ENCODE assay signal across 8 cellular contexts in the genomic region with DNA sequence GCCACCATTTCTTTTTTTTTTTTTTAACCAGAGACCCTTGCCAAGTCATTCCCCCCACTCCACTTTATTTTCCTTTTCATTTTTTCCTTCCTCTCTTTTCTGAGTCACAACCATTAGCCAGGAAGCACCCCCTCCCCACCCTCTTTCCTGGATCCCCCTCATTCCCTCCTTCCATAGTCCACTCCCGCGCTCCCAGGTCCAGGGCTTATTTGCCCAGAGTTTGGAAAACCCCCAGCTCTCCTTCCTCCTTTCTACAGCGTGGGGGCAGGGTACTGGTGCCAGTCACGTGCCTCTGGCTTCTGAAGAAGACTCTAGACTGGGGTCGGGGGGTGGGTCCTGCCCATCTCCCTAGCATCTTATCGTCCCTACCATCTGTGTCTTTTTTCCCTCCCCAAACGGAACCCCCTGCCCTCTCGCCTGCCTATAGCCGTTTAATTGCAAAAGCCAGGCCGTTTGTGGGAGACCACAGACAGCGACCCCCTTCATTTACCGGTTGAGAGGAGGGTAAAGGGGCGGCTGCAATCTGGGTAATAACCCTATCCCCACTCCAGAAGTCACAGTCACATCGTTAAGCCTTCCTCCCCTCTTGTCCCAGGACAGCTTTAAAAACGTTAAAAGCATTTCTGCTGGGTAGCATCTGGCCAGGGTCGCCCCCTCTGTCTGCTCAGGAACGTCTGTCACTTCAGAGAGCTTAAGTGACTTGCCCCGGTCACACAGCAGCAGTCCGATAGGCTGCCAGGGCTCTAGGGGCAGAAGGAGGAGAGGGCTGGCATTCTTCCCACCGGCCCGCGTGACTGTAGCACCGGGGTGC. TPM values are rescaled to one million over a fixed set of nuclear protein-coding genes. Genes with fewer than 3 reads are reported as not detected.
DNase-seq lines count a peak whose midpoint lies in the region; ATAC-seq and TF ChIP-seq lines count a peak whose summit lies in the region.

No MANE protein-coding gene starts in this region.

- peak overlapping the region; percentile 99 for H3K4me3 Mint-ChIP-seq in activated T-helper 2 cell treated with anti-CD3 and anti-CD28 coated beads, Interferon-gamma antibody, Interleukin-2, Interleukin-4, amounts not matched to agents 10 μg/mL and 5 μg/mL and 100 μg/mL, durations not matched to agents 14 hours and 24 hours and 36 hours (ENCODE audit: low read depth)

- H3K4me3 ChIP-seq in iPS-15b (ENCODE audit: low read depth, low read length), result peak overlapping the region; percentile 88
- H3K4me3 ChIP-seq in spleen, result peak overlapping the region; percentile 33 to 99 (median 97)

- WGBS in spleen, 5 donors, result 1 to 3% (median 1%) methylated on average over 22 to 23 of the region's 23 CpGs

- peaks cover 54% of the 10 kb centered on the region for H3K36me3 Mint-ChIP-seq in activated T-helper 2 cell treated with anti-CD3 and anti-CD28 coated beads, Interferon-gamma antibody, Interleukin-2, Interleukin-4, amounts not matched to agents 10 μg/mL and 5 μg/mL and 100 μg/mL, durations not matched to agents 14 hours and 24 hours and 36 hours (ENCODE audit: low read depth)

- DNase-seq in NCI-H2196 treated with DMSO at 0.1 percent for 48 hours (lab: John Stamatoyannopoulos, UW; ENCODE audit: unreplicated experiment) (peak; percentile 63), spleen (no peak), HPDE6-E6E7 (ENCODE audit: extremely low spot score) (no peak)
- no peak for DNase-seq in activated T-helper 2 cell treated with anti-CD3 and anti-CD28 coated beads, Interferon-gamma antibody, Interleukin-2, Interleukin-4, amounts not matched to agents 10 μg/mL and 5 μg/mL and 100 μg/mL, durations not matched to agents 14 hours and 24 hours and 36 hours (ENCODE audit: low spot score)

- no peak for TF ChIP-seq POLR2A in spleen (IDR thresholded peaks at IDR 0.05)

- no peak for TF ChIP-seq CTCF in C4-2B (conservative IDR thresholded peaks at IDR 0.05)
- no peak for TF ChIP-seq CTCF in spleen (IDR thresholded peaks at IDR 0.05 in 8 of 11, conservative IDR thresholded peaks at IDR 0.05 in 3 of 11)

- peaks cover 38% of the 10 kb centered on the region for H3K36me3 ChIP-seq in iPS-15b (ENCODE audit: control insufficient read depth, insufficient read depth, low read length)
- peaks cover 5 to 32% (median 28%) of the 10 kb centered on the region in 6 donors for H3K36me3 ChIP-seq in spleen

- H3K9me3 ChIP-seq in iPS-15b (ENCODE audit: control insufficient read depth, insufficient read depth, low read length) (no peaks in the 10 kb centered on the region), spleen (no peaks in the 10 kb centered on the region)

- intact Hi-C loops in activated T-helper 2 cell treated with anti-CD3 and anti-CD28 coated beads, Interferon-gamma antibody, Interleukin-2, Interleukin-4, amounts not matched to agents 10 μg/mL and 5 μg/mL and 100 μg/mL, durations not matched to agents 14 hours and 24 hours and 36 hours (cut with micrococcal nuclease), result loop anchor here (1.0 to 5.0 kb wide), 4 partner anchors 47 to 213 kb away; partner anchors contain the start of genes GCDH, GET3, IER2 and JUNB
- intact Hi-C loops in spleen (cut with DNase I; ENCODE audit: low total_unique reads), result no loop called here

- ATAC-seq in GM21381 (IDR thresholded peaks at IDR 0.05; ENCODE audit: unreplicated experiment), result peak; percentile 15
- ATAC-seq in HG02852 (IDR thresholded peaks at IDR 0.05; ENCODE audit: unreplicated experiment), result no peak

- H3K27me3 Mint-ChIP-seq in activated T-helper 2 cell treated with anti-CD3 and anti-CD28 coated beads, Interferon-gamma antibody, Interleukin-2, Interleukin-4, amounts not matched to agents 10 μg/mL and 5 μg/mL and 100 μg/mL, durations not matched to agents 14 hours and 24 hours and 36 hours (ENCODE audit: low read depth), result no peaks in the 10 kb centered on the region

- peak overlapping the region; percentile 51 for H3K9ac ChIP-seq in iPS-15b (ENCODE audit: low read depth, low read length)

- H3K27ac ChIP-seq in C4-2B, result peak overlapping the region; percentile 95
- H3K27ac ChIP-seq in spleen, result peak overlapping the region in 7 of 8 donors; percentile 82 to 98 (median 95)

- H3K4me1 Mint-ChIP-seq in activated T-helper 2 cell treated with anti-CD3 and anti-CD28 coated beads, Interferon-gamma antibody, Interleukin-2, Interleukin-4, amounts not matched to agents 10 μg/mL and 5 μg/mL and 100 μg/mL, durations not matched to agents 14 hours and 24 hours and 36 hours (ENCODE audit: low read depth), result peaks cover 51% of the 10 kb centered on the region

- no peaks in the 10 kb centered on the region for H3K9me3 Mint-ChIP-seq in activated T-helper 2 cell treated with anti-CD3 and anti-CD28 coated beads, Interferon-gamma antibody, Interleukin-2, Interleukin-4, amounts not matched to agents 10 μg/mL and 5 μg/mL and 100 μg/mL, durations not matched to agents 14 hours and 24 hours and 36 hours

- H3K4me1 ChIP-seq in iPS-15b (ENCODE audit: control insufficient read depth, insufficient read depth, low read length), result peaks cover 7% of the 10 kb centered on the region
- H3K4me1 ChIP-seq in spleen, result peaks cover 36 to 77% (median 65%) of the 10 kb centered on the region in 6 donors

- H3K27me3 ChIP-seq in iPS-15b (ENCODE audit: control insufficient read depth, insufficient read depth, low read length), result no peaks in the 10 kb centered on the region
- H3K27me3 ChIP-seq in spleen (replicated peaks in 1 of 7), result no peaks in the 10 kb centered on the region

- H3K27ac Mint-ChIP-seq in activated T-helper 2 cell treated with anti-CD3 and anti-CD28 coated beads, Interferon-gamma antibody, Interleukin-2, Interleukin-4, amounts not matched to agents 10 μg/mL and 5 μg/mL and 100 μg/mL, durations not matched to agents 14 hours and 24 hours and 36 hours, result peak overlapping the region; percentile 84

RNA-seq across cellular contexts. Expression of gene CALR, which starts 1.0 kb away (rescaled TPM):
- total RNA-seq in activated T-helper 2 cell treated with anti-CD3 and anti-CD28 coated beads, Interferon-gamma antibody, Interleukin-2, Interleukin-4, amounts not matched to agents 10 μg/mL and 5 μg/mL and 100 μg/mL, durations not matched to agents 14 hours and 24 hours and 36 hours, result 984 and 991 TPM in 2 replicates
- total RNA-seq in spleen, result 100 to 1,000 TPM; 306 to 828 (median 571) TPM
- polyA plus RNA-seq in spleen, result 100 to 1,000 TPM; 150 to 194 (median 193) TPM

RNA-seq across cellular contexts. Expression of gene FARSA, which starts 3.9 kb away (rescaled TPM):
- total RNA-seq in activated T-helper 2 cell treated with anti-CD3 and anti-CD28 coated beads, Interferon-gamma antibody, Interleukin-2, Interleukin-4, amounts not matched to agents 10 μg/mL and 5 μg/mL and 100 μg/mL, durations not matched to agents 14 hours and 24 hours and 36 hours, result 165 and 166 TPM in 2 replicates
- total RNA-seq in spleen, result 10 to 100 TPM; 32.8 to 49.9 (median 42.2) TPM
- 10 to 100 TPM; 25.1 to 55.4 (median 36.3) TPM for polyA plus RNA-seq in spleen

RNA-seq across cellular contexts. Expression of gene RAD23A, which starts 8.2 kb away (rescaled TPM):
- total RNA-seq in activated T-helper 2 cell treated with anti-CD3 and anti-CD28 coated beads, Interferon-gamma antibody, Interleukin-2, Interleukin-4, amounts not matched to agents 10 μg/mL and 5 μg/mL and 100 μg/mL, durations not matched to agents 14 hours and 24 hours and 36 hours, result 189 and 196 TPM in 2 replicates
- total RNA-seq in spleen, result 100 to 1,000 TPM in 1 of 7 donors, 10 to 100 TPM in 6; 80.4 to 109 (median 90.8) TPM
- 100 to 1,000 TPM in 2 of 3 donors, 10 to 100 TPM in 1; 88.6 to 134 (median 115) TPM for polyA plus RNA-seq in spleen

RNA-seq across cellular contexts. Expression of gene SYCE2, which starts 18.4 kb away (rescaled TPM):
- total RNA-seq in activated T-helper 2 cell treated with anti-CD3 and anti-CD28 coated beads, Interferon-gamma antibody, Interleukin-2, Interleukin-4, amounts not matched to agents 10 μg/mL and 5 μg/mL and 100 μg/mL, durations not matched to agents 14 hours and 24 hours and 36 hours, result 1.9 and 3.2 TPM in 2 replicates
- under 1 TPM in 1 of 7 donors, not detected in 6; 0.74 TPM for total RNA-seq in spleen
- polyA plus RNA-seq in spleen, result under 1 TPM; 0.29 to 0.85 (median 0.30) TPM

RNA-seq across cellular contexts. Expression of gene GADD45GIP1, which starts 19.6 kb away (rescaled TPM):
- total RNA-seq in activated T-helper 2 cell treated with anti-CD3 and anti-CD28 coated beads, Interferon-gamma antibody, Interleukin-2, Interleukin-4, amounts not matched to agents 10 μg/mL and 5 μg/mL and 100 μg/mL, durations not matched to agents 14 hours and 24 hours and 36 hours, result 29.2 and 32.6 TPM in 2 replicates
- total RNA-seq in spleen, result 10 to 100 TPM; 12.8 to 33.4 (median 15.8) TPM
- polyA plus RNA-seq in spleen, result 10 to 100 TPM; 39.7 to 47.9 (median 40.8) TPM
